In the genomic region with DNA sequence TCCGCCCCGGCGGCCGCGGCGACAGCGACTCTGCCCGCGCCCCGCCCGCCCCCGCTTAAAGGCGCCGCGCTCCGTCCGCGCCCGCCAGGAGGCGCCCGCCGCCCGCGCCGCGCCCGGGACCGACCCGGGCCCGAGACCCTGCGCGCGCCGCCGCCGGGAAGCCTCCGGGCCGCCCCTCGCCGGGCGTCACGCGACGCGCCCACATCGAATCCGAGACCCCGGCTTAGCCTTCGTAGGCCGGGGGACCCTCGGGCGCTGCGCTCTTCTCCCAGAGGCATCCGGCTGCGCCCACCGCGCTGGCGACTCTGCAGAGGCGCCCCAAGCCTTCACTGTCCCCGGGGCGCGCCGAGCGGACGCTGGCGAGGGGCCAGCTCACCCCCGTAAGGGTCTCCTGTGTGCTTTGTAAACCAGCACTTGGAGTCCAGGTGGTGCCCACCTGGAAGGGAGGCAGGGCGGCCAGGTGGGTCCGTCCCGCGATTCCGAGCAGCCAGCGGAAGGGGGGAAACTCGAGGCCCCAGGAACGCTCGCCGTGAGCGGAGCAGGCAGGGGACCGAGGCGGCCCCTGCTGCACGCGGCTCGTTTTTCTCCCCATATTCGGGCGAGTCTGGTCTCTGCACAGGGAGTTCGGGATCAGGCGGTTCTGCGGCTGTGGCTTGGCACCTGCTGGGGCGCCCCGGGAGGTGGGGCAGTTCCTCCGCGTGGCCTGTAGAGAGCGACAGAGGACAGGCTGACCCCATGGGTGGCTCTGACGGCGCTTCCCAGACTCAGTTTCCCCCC, we compare ENCODE assay signal across 1 cellular context.
TF ChIP-seq lines count a peak whose summit lies in the region.

No MANE protein-coding gene starts in this region.

TF ChIP-seq in liver, 16 proteins besides CTCF, POLR2A, EP300 and RAD21 (continued from another document):
- TF ChIP-seq, protein P1, sequence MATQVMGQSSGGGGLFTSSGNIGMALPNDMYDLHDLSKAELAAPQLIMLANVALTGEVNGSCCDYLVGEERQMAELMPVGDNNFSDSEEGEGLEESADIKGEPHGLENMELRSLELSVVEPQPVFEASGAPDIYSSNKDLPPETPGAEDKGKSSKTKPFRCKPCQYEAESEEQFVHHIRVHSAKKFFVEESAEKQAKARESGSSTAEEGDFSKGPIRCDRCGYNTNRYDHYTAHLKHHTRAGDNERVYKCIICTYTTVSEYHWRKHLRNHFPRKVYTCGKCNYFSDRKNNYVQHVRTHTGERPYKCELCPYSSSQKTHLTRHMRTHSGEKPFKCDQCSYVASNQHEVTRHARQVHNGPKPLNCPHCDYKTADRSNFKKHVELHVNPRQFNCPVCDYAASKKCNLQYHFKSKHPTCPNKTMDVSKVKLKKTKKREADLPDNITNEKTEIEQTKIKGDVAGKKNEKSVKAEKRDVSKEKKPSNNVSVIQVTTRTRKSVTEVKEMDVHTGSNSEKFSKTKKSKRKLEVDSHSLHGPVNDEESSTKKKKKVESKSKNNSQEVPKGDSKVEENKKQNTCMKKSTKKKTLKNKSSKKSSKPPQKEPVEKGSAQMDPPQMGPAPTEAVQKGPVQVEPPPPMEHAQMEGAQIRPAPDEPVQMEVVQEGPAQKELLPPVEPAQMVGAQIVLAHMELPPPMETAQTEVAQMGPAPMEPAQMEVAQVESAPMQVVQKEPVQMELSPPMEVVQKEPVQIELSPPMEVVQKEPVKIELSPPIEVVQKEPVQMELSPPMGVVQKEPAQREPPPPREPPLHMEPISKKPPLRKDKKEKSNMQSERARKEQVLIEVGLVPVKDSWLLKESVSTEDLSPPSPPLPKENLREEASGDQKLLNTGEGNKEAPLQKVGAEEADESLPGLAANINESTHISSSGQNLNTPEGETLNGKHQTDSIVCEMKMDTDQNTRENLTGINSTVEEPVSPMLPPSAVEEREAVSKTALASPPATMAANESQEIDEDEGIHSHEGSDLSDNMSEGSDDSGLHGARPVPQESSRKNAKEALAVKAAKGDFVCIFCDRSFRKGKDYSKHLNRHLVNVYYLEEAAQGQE (IDR thresholded peaks at IDR 0.05): no peak
- TF ChIP-seq EGR1 (IDR thresholded peaks at IDR 0.05; ENCODE audit: low read depth in 2 of 2): no peak
